ENCODE assay signal across 1 cellular context in the genomic region with DNA sequence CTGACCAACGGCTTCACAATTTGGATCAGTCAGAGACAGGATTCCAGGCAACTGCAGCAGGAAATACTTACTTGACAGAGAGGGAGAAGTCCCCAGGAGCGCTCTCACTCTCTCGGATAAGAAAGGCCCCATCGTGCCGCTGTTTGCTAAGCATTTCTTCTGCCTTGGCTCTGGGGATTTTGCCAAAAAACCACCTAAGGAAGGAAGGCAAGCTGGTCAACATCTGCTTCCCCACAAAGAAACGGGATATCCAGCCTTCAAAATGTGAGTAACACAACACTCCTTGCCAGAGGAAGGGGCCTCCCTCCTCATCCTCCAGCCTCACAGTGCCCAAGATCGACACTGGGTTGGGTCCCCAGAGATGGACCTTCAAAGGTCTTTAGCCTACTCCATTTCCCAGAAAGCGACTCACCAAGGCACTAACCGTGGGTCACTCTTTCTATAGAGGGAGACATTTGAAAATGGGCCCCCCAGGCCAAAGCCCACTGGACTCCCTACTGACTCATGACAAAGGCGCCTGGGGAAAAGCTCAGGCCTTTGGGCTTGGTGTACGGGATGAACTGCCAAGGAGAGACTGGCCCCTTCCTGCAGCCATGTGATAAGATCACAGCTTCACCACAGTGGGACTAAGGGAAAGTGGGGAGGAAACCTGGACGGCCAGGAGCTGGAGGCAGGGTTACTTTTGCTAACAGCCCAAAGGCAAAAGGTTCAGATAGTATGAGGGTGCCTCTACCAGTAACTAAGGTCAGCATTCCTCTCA.
TF ChIP-seq lines count a peak whose summit lies in the region.

No MANE protein-coding gene starts in this region.

TF ChIP-seq in SK-N-SH, 30 proteins besides CTCF, POLR2A, EP300 and RAD21 (continued from another document):
- TF ChIP-seq, protein P1, sequence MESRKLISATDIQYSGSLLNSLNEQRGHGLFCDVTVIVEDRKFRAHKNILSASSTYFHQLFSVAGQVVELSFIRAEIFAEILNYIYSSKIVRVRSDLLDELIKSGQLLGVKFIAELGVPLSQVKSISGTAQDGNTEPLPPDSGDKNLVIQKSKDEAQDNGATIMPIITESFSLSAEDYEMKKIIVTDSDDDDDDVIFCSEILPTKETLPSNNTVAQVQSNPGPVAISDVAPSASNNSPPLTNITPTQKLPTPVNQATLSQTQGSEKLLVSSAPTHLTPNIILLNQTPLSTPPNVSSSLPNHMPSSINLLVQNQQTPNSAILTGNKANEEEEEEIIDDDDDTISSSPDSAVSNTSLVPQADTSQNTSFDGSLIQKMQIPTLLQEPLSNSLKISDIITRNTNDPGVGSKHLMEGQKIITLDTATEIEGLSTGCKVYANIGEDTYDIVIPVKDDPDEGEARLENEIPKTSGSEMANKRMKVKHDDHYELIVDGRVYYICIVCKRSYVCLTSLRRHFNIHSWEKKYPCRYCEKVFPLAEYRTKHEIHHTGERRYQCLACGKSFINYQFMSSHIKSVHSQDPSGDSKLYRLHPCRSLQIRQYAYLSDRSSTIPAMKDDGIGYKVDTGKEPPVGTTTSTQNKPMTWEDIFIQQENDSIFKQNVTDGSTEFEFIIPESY (IDR thresholded peaks at IDR 0.05; ENCODE audit: borderline replicate concordance, low read depth), result peak; percentile 16; the same call in 1 of the 2 replicates
- TF ChIP-seq, protein P2, sequence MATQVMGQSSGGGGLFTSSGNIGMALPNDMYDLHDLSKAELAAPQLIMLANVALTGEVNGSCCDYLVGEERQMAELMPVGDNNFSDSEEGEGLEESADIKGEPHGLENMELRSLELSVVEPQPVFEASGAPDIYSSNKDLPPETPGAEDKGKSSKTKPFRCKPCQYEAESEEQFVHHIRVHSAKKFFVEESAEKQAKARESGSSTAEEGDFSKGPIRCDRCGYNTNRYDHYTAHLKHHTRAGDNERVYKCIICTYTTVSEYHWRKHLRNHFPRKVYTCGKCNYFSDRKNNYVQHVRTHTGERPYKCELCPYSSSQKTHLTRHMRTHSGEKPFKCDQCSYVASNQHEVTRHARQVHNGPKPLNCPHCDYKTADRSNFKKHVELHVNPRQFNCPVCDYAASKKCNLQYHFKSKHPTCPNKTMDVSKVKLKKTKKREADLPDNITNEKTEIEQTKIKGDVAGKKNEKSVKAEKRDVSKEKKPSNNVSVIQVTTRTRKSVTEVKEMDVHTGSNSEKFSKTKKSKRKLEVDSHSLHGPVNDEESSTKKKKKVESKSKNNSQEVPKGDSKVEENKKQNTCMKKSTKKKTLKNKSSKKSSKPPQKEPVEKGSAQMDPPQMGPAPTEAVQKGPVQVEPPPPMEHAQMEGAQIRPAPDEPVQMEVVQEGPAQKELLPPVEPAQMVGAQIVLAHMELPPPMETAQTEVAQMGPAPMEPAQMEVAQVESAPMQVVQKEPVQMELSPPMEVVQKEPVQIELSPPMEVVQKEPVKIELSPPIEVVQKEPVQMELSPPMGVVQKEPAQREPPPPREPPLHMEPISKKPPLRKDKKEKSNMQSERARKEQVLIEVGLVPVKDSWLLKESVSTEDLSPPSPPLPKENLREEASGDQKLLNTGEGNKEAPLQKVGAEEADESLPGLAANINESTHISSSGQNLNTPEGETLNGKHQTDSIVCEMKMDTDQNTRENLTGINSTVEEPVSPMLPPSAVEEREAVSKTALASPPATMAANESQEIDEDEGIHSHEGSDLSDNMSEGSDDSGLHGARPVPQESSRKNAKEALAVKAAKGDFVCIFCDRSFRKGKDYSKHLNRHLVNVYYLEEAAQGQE (IDR thresholded peaks at IDR 0.05; ENCODE audit: low read depth, low read length), result no peak
- TF ChIP-seq FOSL2 (IDR thresholded peaks at IDR 0.05; ENCODE audit: borderline replicate concordance, low read depth), result peak; percentile 77
- TF ChIP-seq CHD2 (IDR thresholded peaks at IDR 0.05; ENCODE audit: low read length, partially characterized antibody), result no peak
- peak; percentile 45; the same call in 1 of the 2 replicates for TF ChIP-seq RXRA (IDR thresholded peaks at IDR 0.05; ENCODE audit: borderline replicate concordance, low read depth)
- 0 out of 2 replicates have a peak, but pooled peaks have one; percentile 50 for TF ChIP-seq TEAD4 (IDR thresholded peaks at IDR 0.05; ENCODE audit: borderline replicate concordance, insufficient read depth)
- no peak for TF ChIP-seq NRF1 (IDR thresholded peaks at IDR 0.05; ENCODE audit: low read depth, low read length)
- 0 out of 2 replicates have a peak, but pooled peaks have one; percentile 50 for TF ChIP-seq SIN3A (IDR thresholded peaks at IDR 0.05; ENCODE audit: borderline replicate concordance, low read depth, low read length)
- TF ChIP-seq USF2 (IDR thresholded peaks at IDR 0.05; ENCODE audit: borderline replicate concordance, low read depth, low read length), result no peak
- TF ChIP-seq, protein P3, sequence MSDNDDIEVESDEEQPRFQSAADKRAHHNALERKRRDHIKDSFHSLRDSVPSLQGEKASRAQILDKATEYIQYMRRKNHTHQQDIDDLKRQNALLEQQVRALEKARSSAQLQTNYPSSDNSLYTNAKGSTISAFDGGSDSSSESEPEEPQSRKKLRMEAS (IDR thresholded peaks at IDR 0.05; ENCODE audit: low read depth), result peak; percentile 78; the same call in 1 of the 2 replicates
- no peak for TF ChIP-seq FOXJ3 (CRISPR knock-in tag; IDR thresholded peaks at IDR 0.05)
- peak; percentile 63 for TF ChIP-seq JUND (IDR thresholded peaks at IDR 0.05)
- TF ChIP-seq TCF12 (IDR thresholded peaks at IDR 0.05), result peak; percentile 80
- TF ChIP-seq USF1 (IDR thresholded peaks at IDR 0.05; ENCODE audit: borderline replicate concordance, low read depth), result peak; percentile 45; the same call in 1 of the 2 replicates
TF ChIP-seq in SK-N-SH: peak in this region for 11.
